Comparison of ENCODE assay signal across 17 cellular contexts in the genomic region with DNA sequence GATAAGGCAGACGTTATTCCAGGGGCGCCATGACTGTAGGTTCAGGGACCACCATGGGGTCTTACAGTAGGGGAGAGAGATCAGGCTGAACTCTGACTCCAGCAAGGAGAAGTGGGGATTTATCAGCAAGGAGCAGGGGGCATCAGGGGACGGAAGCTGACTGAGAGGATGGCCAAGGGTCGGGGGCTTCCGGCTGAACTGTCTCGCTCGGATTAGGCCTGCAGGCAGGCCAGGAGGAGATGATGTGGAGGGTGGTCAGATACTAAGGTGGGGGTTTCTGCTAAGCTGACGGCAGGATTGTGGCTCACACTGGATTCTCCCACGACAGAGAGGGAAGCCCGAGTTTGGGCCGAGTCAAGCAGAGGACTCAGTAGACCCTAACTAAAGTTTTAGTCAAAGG.
"Had no signal": no experiment of that assay in that cellular context is flagged by ENCODE, and none has a peak within 500 bp of the region (broad histone marks: within the 10 kb centered on the region; RNA-seq: fewer than 3 reads in every experiment).

No MANE protein-coding gene starts in this region.

- H3K27me3 Mint-ChIP-seq: activated naive CD4-positive, alpha-beta T cell treated with anti-CD3 and anti-CD28 coated beads, Interleukin-2, amount 10 ng/mL, durations not matched to agents 7 days and 5 days had no signal

- ATAC-seq: effector memory CD8-positive, alpha-beta T cell; left colon had no signal

- H3K4me3 Mint-ChIP-seq: activated naive CD4-positive, alpha-beta T cell treated with anti-CD3 and anti-CD28 coated beads, Interleukin-2, amount 10 ng/mL, durations not matched to agents 7 days and 5 days; effector memory CD8-positive, alpha-beta T cell had no signal

- H3K36me3 Mint-ChIP-seq: activated naive CD4-positive, alpha-beta T cell treated with anti-CD3 and anti-CD28 coated beads, Interleukin-2, amount 10 ng/mL, durations not matched to agents 7 days and 5 days had no signal

- DNase-seq: activated CD8-positive, alpha-beta memory T cell treated with anti-CD3 and anti-CD28 coated beads for 24 hours; activated CD8-positive, alpha-beta memory T cell treated with anti-CD3 and anti-CD28 coated beads, Interleukin-2, amount 50 U/mL, for 4 hours; activated naive CD4-positive, alpha-beta T cell treated with anti-CD3 and anti-CD28 coated beads, Interleukin-2, amount 10 ng/mL, durations not matched to agents 7 days and 5 days; activated T-cell treated with anti-CD3 and anti-CD28 coated beads, Interleukin-2, amount 50 U/mL, for 48 hours; anterior cingulate cortex; brain microvascular endothelial cell; central memory CD4-positive, alpha-beta T cell; colonic mucosa; effector memory CD8-positive, alpha-beta T cell; hypothalamus; mesenchymal stem cell; occipital lobe; stimulated activated CD4-positive, alpha-beta T cell treated with anti-CD3 and anti-CD28 coated beads, Interleukin-4, amount 100 ng/mL, for 24 hours; stimulated activated naive CD4-positive, alpha-beta T cell treated with Interleukin-2 at 50 U/mL for 16 hours; T-helper 1 cell; WERI-Rb-1 had no signal

- H3K27ac Mint-ChIP-seq: activated naive CD4-positive, alpha-beta T cell treated with anti-CD3 and anti-CD28 coated beads, Interleukin-2, amount 10 ng/mL, durations not matched to agents 7 days and 5 days; effector memory CD8-positive, alpha-beta T cell had no signal

- H3K4me1 Mint-ChIP-seq: activated naive CD4-positive, alpha-beta T cell treated with anti-CD3 and anti-CD28 coated beads, Interleukin-2, amount 10 ng/mL, durations not matched to agents 7 days and 5 days had no signal

- H3K9me3 Mint-ChIP-seq: activated naive CD4-positive, alpha-beta T cell treated with anti-CD3 and anti-CD28 coated beads, Interleukin-2, amount 10 ng/mL, durations not matched to agents 7 days and 5 days; effector memory CD8-positive, alpha-beta T cell had no signal
